Comparison of ENCODE assay signal across 11 cellular contexts in genomic region chr1:54377040-54377691, GRCh38. TPM values are rescaled to one million over a fixed set of nuclear protein-coding genes. Genes with fewer than 3 reads are reported as not detected.
DNase-seq lines count a peak whose midpoint lies in the region; ATAC-seq and TF ChIP-seq lines count a peak whose summit lies in the region.
"Had no signal": no experiment of that assay in that cellular context is flagged by ENCODE, and none has a peak within 500 bp of the region (broad histone marks: within the 10 kb centered on the region; RNA-seq: fewer than 3 reads in every experiment).

No MANE protein-coding gene starts in this region.

- H3K4me3 Mint-ChIP-seq in activated T-cell treated with anti-CD3 and anti-CD28 coated beads, Interleukin-2, amount 50 U/mL, for 72 hours = peak overlapping the region; percentile 46 to 57
- H3K4me3 Mint-ChIP-seq in T-cell (peak overlapping the region in 1 of 3 donors; percentile 57), type B pancreatic cell (no peak overlapping the region)
- H3K4me3 Mint-ChIP-seq: activated T-cell treated with anti-CD3 and anti-CD28 coated beads, Interleukin-2, amount 50 U/mL, for 4 hours had no signal

- CTCF ChIA-PET in T-cell (lab: Charles Lee) = interaction anchor here in 1 of 2 donors (0.6 kb wide), 1 partner anchor 297 kb away, joined by 4 read pairs; no protein-coding TSS in a partner anchor

- H3K36me3 Mint-ChIP-seq in activated T-cell treated with anti-CD3 and anti-CD28 coated beads, Interleukin-2, amount 50 U/mL, for 72 hours (ENCODE audit: insufficient read depth in 2 of 2) = peaks cover 4 to 7% of the 10 kb centered on the region in 2 donors
- H3K36me3 Mint-ChIP-seq in T-cell (peaks cover 13% of the 10 kb centered on the region), type B pancreatic cell (peaks cover 26% of the 10 kb centered on the region)

- peak overlapping the region; percentile 56 for H3K27ac Mint-ChIP-seq in activated T-cell treated with anti-CD3 and anti-CD28 coated beads, Interleukin-2, amount 50 U/mL, for 72 hours
- H3K27ac Mint-ChIP-seq in T-cell (peak overlapping the region; percentile 64 to 75), type B pancreatic cell (peak overlapping the region; percentile 46)

- no peak for TF ChIP-seq POLR2A in breast epithelium (IDR thresholded peaks at IDR 0.05)

- no peak overlapping the region for H3K9ac ChIP-seq in iPS-18a (ENCODE audit: low read length)

- no peak for DNase-seq in activated T-cell treated with anti-CD3 and anti-CD28 coated beads, Interleukin-2, amount 50 U/mL, for 72 hours
- DNase-seq in activated T-cell treated with anti-CD3 and anti-CD28 coated beads for 4 hours (no peak), T-cell (no peak), type B pancreatic cell (ENCODE audit: extremely low spot score, unreplicated experiment) (no peak), RKO (ENCODE audit: low spot score) (no peak), breast epithelium (ENCODE audit: low spot score in 2 of 2) (no peak), inferior parietal cortex (ENCODE audit: extremely low spot score) (no peak)
- DNase-seq: activated T-cell treated with anti-CD3 and anti-CD28 coated beads, Interleukin-2, amount 50 U/mL, for 4 hours had no signal

- H3K27me3 ChIP-seq in iPS-18a (ENCODE audit: control insufficient read depth, insufficient read depth, low read length) (no peaks in the 10 kb centered on the region), breast epithelium (no peaks in the 10 kb centered on the region)
- H3K27me3 ChIP-seq: foreskin keratinocyte had no signal

- H3K4me1 ChIP-seq in iPS-18a (ENCODE audit: control insufficient read depth, low read depth, low read length) = peaks cover 76% of the 10 kb centered on the region
- H3K4me1 ChIP-seq in breast epithelium = no peaks in the 10 kb centered on the region
- H3K4me1 ChIP-seq: foreskin keratinocyte had no signal

- peaks cover 90% of the 10 kb centered on the region for H3K4me1 Mint-ChIP-seq in activated T-cell treated with anti-CD3 and anti-CD28 coated beads, Interleukin-2, amount 50 U/mL, for 72 hours (ENCODE audit: low read depth)
- peaks cover 81 to 88% (median 83%) of the 10 kb centered on the region in 3 donors for H3K4me1 Mint-ChIP-seq in T-cell
- peaks cover 65% of the 10 kb centered on the region for H3K4me1 Mint-ChIP-seq in type B pancreatic cell (ENCODE audit: unreplicated experiment)

- peak; percentile 22 to 24 for ATAC-seq in activated T-cell treated with anti-CD3 and anti-CD28 coated beads, Interleukin-2, amount 50 U/mL, for 72 hours (replicated peaks in 1 of 2)
- peak in 1 of 4 experiments; percentile 14 for ATAC-seq in T-cell (replicated peaks in 1 of 4)
- ATAC-seq: foreskin keratinocyte, Panc1 had no signal

- H3K27me3 Mint-ChIP-seq in activated T-cell treated with anti-CD3 and anti-CD28 coated beads, Interleukin-2, amount 50 U/mL, for 72 hours (ENCODE audit: low read depth) = no peaks in the 10 kb centered on the region
- H3K27me3 Mint-ChIP-seq in T-cell (no peaks in the 10 kb centered on the region), type B pancreatic cell (no peaks in the 10 kb centered on the region)

- H3K36me3 ChIP-seq in iPS-18a (ENCODE audit: control insufficient read depth, low read depth, low read length) (no peaks in the 10 kb centered on the region), breast epithelium (no peaks in the 10 kb centered on the region)

- intact Hi-C loops in breast epithelium (cut with DNase I; ENCODE audit: low total_unique reads) = no loop called here

- no peak overlapping the region for H3K27ac ChIP-seq in iPS-18a (ENCODE audit: low read length)
- no peak overlapping the region for H3K27ac ChIP-seq in breast epithelium
- H3K27ac ChIP-seq: foreskin keratinocyte had no signal

- H3K4me3 ChIP-seq in iPS-18a (ENCODE audit: low read length) (peak overlapping the region; percentile 1), breast epithelium (no peak overlapping the region)

- TF ChIP-seq CTCF in type B pancreatic cell (conservative IDR thresholded peaks at IDR 0.05) = no peak
- no peak for TF ChIP-seq CTCF in breast epithelium (IDR thresholded peaks at IDR 0.05)

- POLR2A ChIA-PET in T-cell (lab: Charles Lee) = no interaction called here

- H3K9me3 ChIP-seq in iPS-18a (ENCODE audit: control insufficient read depth, low read depth, low read length) = no peaks in the 10 kb centered on the region
- no peaks in the 10 kb centered on the region for H3K9me3 ChIP-seq in breast epithelium

- no peaks in the 10 kb centered on the region for H3K9me3 Mint-ChIP-seq in activated T-cell treated with anti-CD3 and anti-CD28 coated beads, Interleukin-2, amount 50 U/mL, for 72 hours
- H3K9me3 Mint-ChIP-seq in T-cell (no peaks in the 10 kb centered on the region), type B pancreatic cell (no peaks in the 10 kb centered on the region)
- H3K9me3 Mint-ChIP-seq: activated T-cell treated with anti-CD3 and anti-CD28 coated beads, Interleukin-2, amount 50 U/mL, for 4 hours had no signal

RNA-seq across cellular contexts. Expression of gene SSBP3, which starts 29.0 kb away (rescaled TPM):
- total RNA-seq in activated T-cell treated with anti-CD3 and anti-CD28 coated beads, Interleukin-2, amount 50 U/mL, for 72 hours = 10 to 100 TPM; 70.1 to 84.9 TPM
- total RNA-seq in T-cell (10 to 100 TPM; 51.5 to 84.5 (median 69.2) TPM), type B pancreatic cell (ENCODE audit: low replicate concordance) (69.5 and 129 TPM in 2 replicates), breast epithelium (10 to 100 TPM; 21.3 to 28.0 (median 25.6) TPM)
